ENCODE assay signal across 20 cellular contexts in genomic region chr12:69511016-69511415, GRCh38. TPM values are rescaled to one million over a fixed set of nuclear protein-coding genes. Genes with fewer than 3 reads are reported as not detected.
DNase-seq lines count a peak whose midpoint lies in the region; ATAC-seq, FAIRE-seq and TF ChIP-seq lines count a peak whose summit lies in the region.
"Had no signal": no experiment of that assay in that cellular context is flagged by ENCODE, and none has a peak within 500 bp of the region (broad histone marks: within the 10 kb centered on the region; RNA-seq: fewer than 3 reads in every experiment).

No MANE protein-coding gene starts in this region.

- H3K36me3 ChIP-seq in left ventricle myocardium inferior (no peaks in the 10 kb centered on the region), right atrium auricular region (no peaks in the 10 kb centered on the region), GM23338 (ENCODE audit: insufficient read depth) (no peaks in the 10 kb centered on the region), astrocyte (ENCODE audit: insufficient read depth, low read length) (no peaks in the 10 kb centered on the region), smooth muscle cell (ENCODE audit: low read depth) (no peaks in the 10 kb centered on the region)

- H3K36me3 Mint-ChIP-seq in GM23338 (ENCODE audit: low read depth) (no peaks in the 10 kb centered on the region), astrocyte (ENCODE audit: low read depth, unreplicated experiment) (no peaks in the 10 kb centered on the region)
- H3K36me3 Mint-ChIP-seq: CD4-positive, alpha-beta memory T cell had no signal

- H3K4me3 ChIP-seq in left ventricle myocardium inferior (no peak overlapping the region), right atrium auricular region (no peak overlapping the region), GM23338 (no peak overlapping the region), astrocyte (ENCODE audit: insufficient read depth, low read depth, low read length) (no peak overlapping the region), smooth muscle cell (no peak overlapping the region)
- H3K4me3 ChIP-seq: A549, BLaER1, K562 had no signal

- DNase-seq in left ventricle myocardium inferior: no peak
- DNase-seq in right atrium auricular region (ENCODE audit: low spot score): no peak
- no peak for DNase-seq in GM23338 (ENCODE audit: low spot score)
- no peak for DNase-seq in astrocyte (ENCODE audit: low read depth)
- DNase-seq in smooth muscle cell (lab: John Stamatoyannopoulos, UW; ENCODE audit: unreplicated experiment): no peak
- no peak for DNase-seq in NCI-H146 treated with DMSO at 0.1 percent for 48 hours (lab: John Stamatoyannopoulos, UW; ENCODE audit: unreplicated experiment)
- no peak for DNase-seq in NCI-H187 (lab: John Stamatoyannopoulos, UW)
- DNase-seq: AML-193; CD4-positive, alpha-beta memory T cell; DMS153; H9 had no signal

- H3K27ac ChIP-seq in left ventricle myocardium inferior (replicated peaks) (peak overlapping the region; percentile 61), right atrium auricular region (no peak overlapping the region), GM23338 (ENCODE audit: low read depth) (no peak overlapping the region), astrocyte (ENCODE audit: low read depth, low read length) (peak overlapping the region; percentile 28), smooth muscle cell (ENCODE audit: low read depth) (peak overlapping the region; percentile 49)
- H3K27ac ChIP-seq: A549, BLaER1, HL-60 had no signal

- H3K4me2 ChIP-seq in GM23338 (peak overlapping the region; percentile 31; the same call in 1 of the 2 replicates), astrocyte (ENCODE audit: low read length) (no peak overlapping the region), smooth muscle cell (peak overlapping the region; percentile 22)
- H3K4me2 ChIP-seq: A549, BLaER1 had no signal

- no peaks in the 10 kb centered on the region for H3K9me3 ChIP-seq in left ventricle myocardium inferior (replicated peaks)
- H3K9me3 ChIP-seq in right atrium auricular region: no peaks in the 10 kb centered on the region
- no peaks in the 10 kb centered on the region for H3K9me3 ChIP-seq in astrocyte (ENCODE audit: insufficient read depth, low read depth, low read length)
- H3K9me3 ChIP-seq in smooth muscle cell (replicated peaks; ENCODE audit: low read depth): no peaks in the 10 kb centered on the region
- H3K9me3 ChIP-seq: A549, BLaER1 had no signal

- H3K27me3 ChIP-seq in left ventricle myocardium inferior (ENCODE audit: low read depth) (no peaks in the 10 kb centered on the region), right atrium auricular region (no peaks in the 10 kb centered on the region), GM23338 (ENCODE audit: insufficient read depth) (no peaks in the 10 kb centered on the region), astrocyte (ENCODE audit: insufficient read depth, low read length) (no peaks in the 10 kb centered on the region), smooth muscle cell (ENCODE audit: low read depth) (no peaks in the 10 kb centered on the region)
- H3K27me3 ChIP-seq: BLaER1 had no signal

- no peaks in the 10 kb centered on the region for H3F3A ChIP-seq in GM23338 (replicated peaks; ENCODE audit: low read depth)
- H3F3A ChIP-seq in smooth muscle cell (ENCODE audit: low read depth): no peaks in the 10 kb centered on the region

- no peak for FAIRE-seq in astrocyte (lab: Jason Lieb, UNC)
- FAIRE-seq: A549, GM12892, GM18507, H1, K562 had no signal

- H3K9me2 ChIP-seq in GM23338 (ENCODE audit: insufficient read depth): no peaks in the 10 kb centered on the region

- H3K9me3 Mint-ChIP-seq in GM23338: no peaks in the 10 kb centered on the region
- no peaks in the 10 kb centered on the region for H3K9me3 Mint-ChIP-seq in astrocyte (ENCODE audit: unreplicated experiment)
- H3K9me3 Mint-ChIP-seq: CD14-positive monocyte, H9 had no signal

- H3K4me1 ChIP-seq in left ventricle myocardium inferior (peaks cover 98% of the 10 kb centered on the region), right atrium auricular region (peaks cover 0 to 71% of the 10 kb centered on the region in 2 donors), GM23338 (ENCODE audit: insufficient read depth) (peaks cover 54% of the 10 kb centered on the region), astrocyte (ENCODE audit: insufficient read depth, low read length) (peaks cover 43% of the 10 kb centered on the region), smooth muscle cell (ENCODE audit: low read depth) (peaks cover 73% of the 10 kb centered on the region)

- H3K4me3 Mint-ChIP-seq in GM23338 (no peak overlapping the region), astrocyte (ENCODE audit: unreplicated experiment) (no peak overlapping the region)
- H3K4me3 Mint-ChIP-seq: CD14-positive monocyte, H9 had no signal

- ATAC-seq in GM23338 (no peak), GM21526 (IDR thresholded peaks at IDR 0.05; ENCODE audit: low FRiP score, unreplicated experiment) (no peak)
- ATAC-seq: A549, K562 had no signal

- H3K4me1 Mint-ChIP-seq in GM23338 (peaks cover 72% of the 10 kb centered on the region), astrocyte (ENCODE audit: low read depth, unreplicated experiment) (peaks cover 70% of the 10 kb centered on the region)

- no peak for TF ChIP-seq CTCF in left ventricle myocardium inferior (IDR thresholded peaks at IDR 0.05; ENCODE audit: borderline replicate concordance)
- no peak for TF ChIP-seq CTCF in right atrium auricular region (IDR thresholded peaks at IDR 0.05)
- TF ChIP-seq CTCF in GM23338 (conservative IDR thresholded peaks at IDR 0.05; ENCODE audit: low read depth in 2 of 2): no peak
- no peak for TF ChIP-seq CTCF in astrocyte (IDR thresholded peaks at IDR 0.05; ENCODE audit: insufficient read depth, low read depth, low read length)
- TF ChIP-seq CTCF in smooth muscle cell (IDR thresholded peaks at IDR 0.05; ENCODE audit: borderline replicate concordance, insufficient read depth, poor library complexity, severe bottlenecking): no peak

- H3K9ac ChIP-seq in astrocyte (ENCODE audit: low read length) (no peak overlapping the region), smooth muscle cell (ENCODE audit: low read depth) (no peak overlapping the region)
- H3K9ac ChIP-seq: BLaER1 had no signal

- H3K27ac Mint-ChIP-seq in GM23338: no peak overlapping the region
- H3K27ac Mint-ChIP-seq in astrocyte (ENCODE audit: unreplicated experiment): no peak overlapping the region
- H3K27ac Mint-ChIP-seq: CD14-positive monocyte; CD4-positive, alpha-beta memory T cell; H9 had no signal

- peaks cover 99% of the 10 kb centered on the region for H3K79me2 ChIP-seq in GM23338 (replicated peaks; ENCODE audit: insufficient read depth)
- peaks cover 96% of the 10 kb centered on the region for H3K79me2 ChIP-seq in astrocyte (ENCODE audit: insufficient read depth, low read length)
- H3K79me2 ChIP-seq in smooth muscle cell (ENCODE audit: low read depth): peaks cover 100% of the 10 kb centered on the region

- WGBS in smooth muscle cell (ENCODE audit: low lambda C conversion rate): 100% methylated on average over 1 of the region's 1 CpG

- H3K27me3 Mint-ChIP-seq in GM23338 (ENCODE audit: insufficient read depth, low read depth, poor library complexity) (no peaks in the 10 kb centered on the region), astrocyte (ENCODE audit: low read depth, unreplicated experiment) (no peaks in the 10 kb centered on the region)
- H3K27me3 Mint-ChIP-seq: CD4-positive, alpha-beta memory T cell had no signal

- no peak overlapping the region for H2AFZ ChIP-seq in GM23338
- no peak overlapping the region for H2AFZ ChIP-seq in astrocyte (ENCODE audit: low read depth, low read length)
- no peak overlapping the region for H2AFZ ChIP-seq in smooth muscle cell (ENCODE audit: low read depth)

- peaks cover 23% of the 10 kb centered on the region for H4K20me1 ChIP-seq in GM23338 (replicated peaks; ENCODE audit: insufficient read depth)
- peaks cover 30% of the 10 kb centered on the region for H4K20me1 ChIP-seq in astrocyte (ENCODE audit: insufficient read depth, low read length)
- peaks cover 87% of the 10 kb centered on the region for H4K20me1 ChIP-seq in smooth muscle cell (ENCODE audit: low read depth)

- intact Hi-C loops in left ventricle myocardium inferior (cut with micrococcal nuclease): no loop called here

TF ChIP-seq in GM23338, 12 proteins besides CTCF, POLR2A, EP300 and RAD21 (continues in another document):
- no peak for TF ChIP-seq REST (IDR thresholded peaks at IDR 0.05; ENCODE audit: unreplicated experiment)
- TF ChIP-seq STAT1 (IDR thresholded peaks at IDR 0.05; ENCODE audit: unreplicated experiment): no peak
- no peak for TF ChIP-seq CREB1 (CRISPR knock-in tag; IDR thresholded peaks at IDR 0.05; ENCODE audit: low read depth)
- TF ChIP-seq ZNF114 (CRISPR knock-in tag; IDR thresholded peaks at IDR 0.05): no peak
- no peak for TF ChIP-seq POLR2AphosphoS5 (IDR thresholded peaks at IDR 0.05; ENCODE audit: low read depth)

RNA-seq across cellular contexts. Expression of gene FRS2, which starts 40.8 kb away (rescaled TPM):
- total RNA-seq in left ventricle myocardium inferior (18.2 TPM), right atrium auricular region (10 to 100 TPM; 25.9 to 32.5 TPM), astrocyte (54.1 and 60.9 TPM in 2 replicates), smooth muscle cell (90.2 and 169 TPM in 2 replicates)
- 45.0 and 49.7 TPM in 2 replicates for total RNA-seq in GM23338 (2014; rRNA removed; shearing (Covaris generic))
- polyA plus RNA-seq in GM23338 (2016; fragmentation: Nextera tagmentation; extraction: Ambion mirVana) (29.2 and 34.3 TPM in 2 replicates), smooth muscle cell (21.6 and 23.8 TPM in 2 replicates)

Comparison
In these comparisons a context has a peak if more than half of its experiments do, and no peak if none do; other contexts are left out.
1. H3K27ac ChIP-seq: peak in left ventricle myocardium inferior (single experiment), astrocyte (single experiment) and smooth muscle cell (single experiment); none in right atrium auricular region (0 of 2) and GM23338 (single experiment).